In the genomic region with DNA sequence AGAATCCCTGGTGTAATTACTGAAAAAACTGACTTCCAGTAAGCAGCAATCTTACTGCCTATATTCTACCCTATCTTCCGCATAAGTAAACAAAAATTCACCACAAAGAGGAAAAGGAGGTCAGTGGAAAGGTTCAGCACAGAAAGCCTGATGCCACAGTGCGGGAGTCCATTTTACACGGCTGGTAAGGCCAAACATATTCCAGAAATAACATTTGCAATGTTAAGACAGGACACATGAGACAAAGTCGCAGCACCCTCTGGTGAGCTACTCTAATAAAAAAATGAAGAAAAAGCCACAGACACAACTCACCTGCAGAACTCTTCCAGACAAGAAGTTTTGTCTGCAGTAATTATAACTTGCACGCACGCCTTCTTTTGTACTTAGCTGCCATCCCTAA, we compare ENCODE assay signal across 22 cellular contexts.
"Had no signal": no experiment of that assay in that cellular context is flagged by ENCODE, and none has a peak within 500 bp of the region (broad histone marks: within the 10 kb centered on the region; RNA-seq: fewer than 3 reads in every experiment).

No MANE protein-coding gene starts in this region.

- H3K9me3 ChIP-seq: esophagus squamous epithelium, left ventricle myocardium inferior, pancreas, tibial artery, upper lobe of left lung, vagina had no signal

- H3K4me1 Mint-ChIP-seq: stimulated activated memory B cell treated with anti-CD40 and anti-IgM and Interleukin-4, amounts not matched to agents 10 μg/mL and 1 μg/mL and 100 μg/mL, for 72 hours had no signal

- H3K4me3 ChIP-seq: esophagus squamous epithelium, left ventricle myocardium inferior, lung, pancreas, tibial artery, upper lobe of left lung, vagina had no signal

- H3K27me3 Mint-ChIP-seq: dendritic cell treated with granulocyte-macrophage colony-stimulating factor and Interleukin-4, amounts not matched to agents 40 ng/mL and 50 ng/mL, for 4 days; effector memory CD8-positive, alpha-beta T cell; natural killer cell treated with Interleukin-12 subunit alpha and Interleukin-12 subunit beta and Interleukin-15 and Interleukin-18, amount 100 ng/mL, for 72 hours; progenitor cell of endocrine pancreas; stimulated activated memory B cell treated with anti-CD40 and anti-IgM and Interleukin-4, amounts not matched to agents 10 μg/mL and 1 μg/mL and 100 μg/mL, for 72 hours; stimulated activated naive CD8-positive, alpha-beta T cell treated with anti-CD3 and anti-CD28 coated beads, Interleukin-15, Interleukin-2, amounts not matched to agents 100 ng/mL and 50 ng/mL, for 24 hours had no signal

- H3K9me3 Mint-ChIP-seq: dendritic cell treated with granulocyte-macrophage colony-stimulating factor and Interleukin-4, amounts not matched to agents 40 ng/mL and 50 ng/mL, for 4 days; effector memory CD8-positive, alpha-beta T cell; natural killer cell treated with Interleukin-12 subunit alpha and Interleukin-12 subunit beta and Interleukin-15 and Interleukin-18, amount 100 ng/mL, for 72 hours; stimulated activated memory B cell treated with anti-CD40 and anti-IgM and Interleukin-4, amounts not matched to agents 10 μg/mL and 1 μg/mL and 100 μg/mL, for 72 hours; stimulated activated naive CD8-positive, alpha-beta T cell treated with anti-CD3 and anti-CD28 coated beads, Interleukin-15, Interleukin-2, amounts not matched to agents 100 ng/mL and 50 ng/mL, for 24 hours had no signal

- DNase-seq: effector memory CD8-positive, alpha-beta T cell; esophagus squamous epithelium; foreskin fibroblast; head of caudate nucleus; hippocampal formation; left ventricle myocardium inferior; mesenchymal stem cell; midbrain; occipital lobe; pancreas; right cardiac atrium; stimulated activated CD4-positive, alpha-beta T cell treated with anti-CD3 and anti-CD28 coated beads, Interleukin-4, amount 100 ng/mL, for 24 hours; tibial artery; upper lobe of left lung had no signal

- H3K27ac Mint-ChIP-seq: dendritic cell treated with granulocyte-macrophage colony-stimulating factor and Interleukin-4, amounts not matched to agents 40 ng/mL and 50 ng/mL, for 4 days; natural killer cell treated with Interleukin-12 subunit alpha and Interleukin-12 subunit beta and Interleukin-15 and Interleukin-18, amount 100 ng/mL, for 72 hours; progenitor cell of endocrine pancreas; stimulated activated memory B cell treated with anti-CD40 and anti-IgM and Interleukin-4, amounts not matched to agents 10 μg/mL and 1 μg/mL and 100 μg/mL, for 72 hours; stimulated activated naive CD8-positive, alpha-beta T cell treated with anti-CD3 and anti-CD28 coated beads, Interleukin-15, Interleukin-2, amounts not matched to agents 100 ng/mL and 50 ng/mL, for 24 hours had no signal

- ATAC-seq: effector memory CD8-positive, alpha-beta T cell; natural killer cell treated with Interleukin-12 subunit alpha and Interleukin-12 subunit beta and Interleukin-15 and Interleukin-18, amount 100 ng/mL, for 72 hours; pancreas; right cardiac atrium; stimulated activated memory B cell treated with anti-CD40 and anti-IgM and Interleukin-4, amounts not matched to agents 10 μg/mL and 1 μg/mL and 100 μg/mL, for 72 hours had no signal

- H3K4me1 ChIP-seq: esophagus squamous epithelium, left ventricle myocardium inferior, pancreas, tibial artery, upper lobe of left lung, vagina had no signal

- H3K27me3 ChIP-seq: esophagus squamous epithelium, pancreas, tibial artery, upper lobe of left lung, vagina had no signal

- FAIRE-seq: colon, pancreas had no signal

- H3K27ac ChIP-seq: esophagus squamous epithelium, left ventricle myocardium inferior, pancreas, tibial artery, upper lobe of left lung, vagina had no signal

- H3K4me3 Mint-ChIP-seq: dendritic cell treated with granulocyte-macrophage colony-stimulating factor and Interleukin-4, amounts not matched to agents 40 ng/mL and 50 ng/mL, for 4 days; effector memory CD8-positive, alpha-beta T cell; natural killer cell treated with Interleukin-12 subunit alpha and Interleukin-12 subunit beta and Interleukin-15 and Interleukin-18, amount 100 ng/mL, for 72 hours; stimulated activated memory B cell treated with anti-CD40 and anti-IgM and Interleukin-4, amounts not matched to agents 10 μg/mL and 1 μg/mL and 100 μg/mL, for 72 hours; stimulated activated naive CD8-positive, alpha-beta T cell treated with anti-CD3 and anti-CD28 coated beads, Interleukin-15, Interleukin-2, amounts not matched to agents 100 ng/mL and 50 ng/mL, for 24 hours had no signal
